ENCODE assay signal across 11 cellular contexts in genomic region chr1:9249263-9249533, GRCh38. TPM values are rescaled to one million over a fixed set of nuclear protein-coding genes. Genes with fewer than 3 reads are reported as not detected.
A peak's percentile ranks its signal among the peaks of the same experiment; 100 is the strongest.
DNase-seq lines count a peak whose midpoint lies in the region; ATAC-seq and TF ChIP-seq lines count a peak whose summit lies in the region.
"Had no signal": no experiment of that assay in that cellular context is flagged by ENCODE, and none has a peak within 500 bp of the region (broad histone marks: within the 10 kb centered on the region; RNA-seq: fewer than 3 reads in every experiment).

No MANE protein-coding gene starts in this region.

- peak; percentile 71 for DNase-seq in NCI-H510A treated with DMSO at 0.1 percent for 48 hours (lab: John Stamatoyannopoulos, UW)
- no peak for DNase-seq in caudate nucleus (lab: John Stamatoyannopoulos, UW)
- no peak for DNase-seq in lower lobe of right lung
- no peak for DNase-seq in effector memory CD4-positive, alpha-beta T cell
- DNase-seq: activated gamma-delta T cell treated with Interleukin-2 at 50 U/mL for 16 hours; GOT3; stimulated activated CD4-positive, alpha-beta T cell treated with anti-CD3 and anti-CD28 coated beads, Interleukin-4, amount 100 ng/mL, for 4 hours had no signal

- TF ChIP-seq CTCF in lower lobe of right lung (IDR thresholded peaks at IDR 0.05), result no peak

- no peak overlapping the region for H3K4me3 ChIP-seq in lower lobe of right lung
- H3K4me3 ChIP-seq in skin epidermis, result no peak overlapping the region
- no peak overlapping the region for H3K4me3 ChIP-seq in effector memory CD4-positive, alpha-beta T cell (ENCODE audit: insufficient read depth, low read depth, low read length, poor library complexity, severe bottlenecking)

- intact Hi-C loops in lower lobe of right lung (cut with DNase I), result no loop called here

- no peaks in the 10 kb centered on the region for H3K27me3 ChIP-seq in lower lobe of right lung (ENCODE audit: low read depth)
- no peaks in the 10 kb centered on the region for H3K27me3 ChIP-seq in effector memory CD4-positive, alpha-beta T cell (replicated peaks; ENCODE audit: control insufficient read depth, insufficient read depth, low read length, poor library complexity, severe bottlenecking)

- H3K27ac ChIP-seq in caudate nucleus (ENCODE audit: low read depth, low read length) (peak overlapping the region; percentile 77), lower lobe of right lung (peak overlapping the region; percentile 76), skin epidermis (peak overlapping the region in 17 of 21 experiments; percentile 15 to 86 (median 68))
- H3K27ac ChIP-seq in effector memory CD4-positive, alpha-beta T cell (ENCODE audit: insufficient read depth, low read length, poor library complexity, severe bottlenecking), result no peak overlapping the region

- no peaks in the 10 kb centered on the region for H3K9me3 ChIP-seq in lower lobe of right lung
- no peaks in the 10 kb centered on the region for H3K9me3 ChIP-seq in effector memory CD4-positive, alpha-beta T cell (ENCODE audit: control insufficient read depth, low read length)

- H3K4me1 ChIP-seq in lower lobe of right lung, result peaks cover 52% of the 10 kb centered on the region
- peaks cover 3% of the 10 kb centered on the region for H3K4me1 ChIP-seq in effector memory CD4-positive, alpha-beta T cell (ENCODE audit: control insufficient read depth, insufficient read depth, low read length, poor library complexity, severe bottlenecking)

- H3K36me3 ChIP-seq in lower lobe of right lung, result peaks cover 35% of the 10 kb centered on the region
- H3K36me3 ChIP-seq in effector memory CD4-positive, alpha-beta T cell (ENCODE audit: control insufficient read depth, insufficient read depth, low read length), result peaks cover 8% of the 10 kb centered on the region

- ATAC-seq in lower lobe of right lung (no peak), GM21360 (IDR thresholded peaks at IDR 0.05; ENCODE audit: unreplicated experiment) (no peak), HG02885 (IDR thresholded peaks at IDR 0.05; ENCODE audit: poor library complexity, unreplicated experiment) (no peak), GM21723 (IDR thresholded peaks at IDR 0.05; ENCODE audit: unreplicated experiment) (no peak)

RNA-seq across cellular contexts. Expression of gene H6PD, which starts 14.6 kb away (rescaled TPM):
- 40.7 TPM for total RNA-seq in lower lobe of right lung

RNA-seq across cellular contexts. Expression of gene SPSB1, which starts 43.5 kb away (rescaled TPM):
- total RNA-seq in lower lobe of right lung, result 14.7 TPM
